In genomic region chr12:53478865-53479264, GRCh38 we compare ENCODE assay signal across 2 cellular contexts.
TF ChIP-seq lines count a peak whose summit lies in the region.

No MANE protein-coding gene starts in this region.

TF ChIP-seq in SK-N-SH, 30 proteins besides CTCF, POLR2A, EP300 and RAD21:
- TF ChIP-seq EZH2phosphoT487 (IDR thresholded peaks at IDR 0.05; ENCODE audit: borderline replicate concordance, low read depth) (no peak), SIN3A (IDR thresholded peaks at IDR 0.05; ENCODE audit: borderline replicate concordance, low read depth, low read length) (no peak), POLR2AphosphoS5 (IDR thresholded peaks at IDR 0.05; ENCODE audit: low read depth, low read length) (no peak), GATA2 (CRISPR knock-in tag; IDR thresholded peaks at IDR 0.05) (no peak), TAF1 (IDR thresholded peaks at IDR 0.05; ENCODE audit: borderline replicate concordance, low read depth, low read length) (no peak)

TF ChIP-seq in SK-N-SH treated with all-trans-retinoic acid at 6 μM for 48 hours, 23 proteins besides CTCF, POLR2A, EP300 and RAD21:
- TF ChIP-seq ZC3H10 (CRISPR knock-in tag; IDR thresholded peaks at IDR 0.05) (no peak), ZFP30 (CRISPR knock-in tag; IDR thresholded peaks at IDR 0.05) (no peak), OSR1 (CRISPR knock-in tag; IDR thresholded peaks at IDR 0.05) (no peak), ISL1 (CRISPR knock-in tag; IDR thresholded peaks at IDR 0.05) (no peak), TCF4 (CRISPR knock-in tag; IDR thresholded peaks at IDR 0.05; ENCODE audit: borderline replicate concordance) (no peak), ZNF8 (CRISPR knock-in tag; IDR thresholded peaks at IDR 0.05) (no peak), TOX (CRISPR knock-in tag; IDR thresholded peaks at IDR 0.05; ENCODE audit: borderline replicate concordance) (no peak), ARNTL (CRISPR knock-in tag; IDR thresholded peaks at IDR 0.05; ENCODE audit: borderline replicate concordance, low read depth) (no peak), ZNF565 (CRISPR knock-in tag; conservative IDR thresholded peaks at IDR 0.05; ENCODE audit: low read depth) (no peak), TSHZ2 (CRISPR knock-in tag; IDR thresholded peaks at IDR 0.05) (no peak)
- TF ChIP-seq, protein P1, sequence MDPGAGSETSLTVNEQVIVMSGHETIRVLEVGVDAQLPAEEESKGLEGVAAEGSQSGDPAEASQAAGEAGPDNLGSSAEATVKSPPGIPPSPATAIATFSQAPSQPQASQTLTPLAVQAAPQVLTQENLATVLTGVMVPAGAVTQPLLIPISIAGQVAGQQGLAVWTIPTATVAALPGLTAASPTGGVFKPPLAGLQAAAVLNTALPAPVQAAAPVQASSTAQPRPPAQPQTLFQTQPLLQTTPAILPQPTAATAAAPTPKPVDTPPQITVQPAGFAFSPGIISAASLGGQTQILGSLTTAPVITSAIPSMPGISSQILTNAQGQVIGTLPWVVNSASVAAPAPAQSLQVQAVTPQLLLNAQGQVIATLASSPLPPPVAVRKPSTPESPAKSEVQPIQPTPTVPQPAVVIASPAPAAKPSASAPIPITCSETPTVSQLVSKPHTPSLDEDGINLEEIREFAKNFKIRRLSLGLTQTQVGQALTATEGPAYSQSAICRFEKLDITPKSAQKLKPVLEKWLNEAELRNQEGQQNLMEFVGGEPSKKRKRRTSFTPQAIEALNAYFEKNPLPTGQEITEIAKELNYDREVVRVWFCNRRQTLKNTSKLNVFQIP (CRISPR knock-in tag; IDR thresholded peaks at IDR 0.05; ENCODE audit: borderline replicate concordance, low read depth) = no peak
- TF ChIP-seq, protein P2, sequence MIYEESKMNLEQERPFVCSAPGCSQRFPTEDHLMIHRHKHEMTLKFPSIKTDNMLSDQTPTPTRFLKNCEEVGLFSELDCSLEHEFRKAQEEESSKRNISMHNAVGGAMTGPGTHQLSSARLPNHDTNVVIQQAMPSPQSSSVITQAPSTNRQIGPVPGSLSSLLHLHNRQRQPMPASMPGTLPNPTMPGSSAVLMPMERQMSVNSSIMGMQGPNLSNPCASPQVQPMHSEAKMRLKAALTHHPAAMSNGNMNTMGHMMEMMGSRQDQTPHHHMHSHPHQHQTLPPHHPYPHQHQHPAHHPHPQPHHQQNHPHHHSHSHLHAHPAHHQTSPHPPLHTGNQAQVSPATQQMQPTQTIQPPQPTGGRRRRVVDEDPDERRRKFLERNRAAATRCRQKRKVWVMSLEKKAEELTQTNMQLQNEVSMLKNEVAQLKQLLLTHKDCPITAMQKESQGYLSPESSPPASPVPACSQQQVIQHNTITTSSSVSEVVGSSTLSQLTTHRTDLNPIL (CRISPR knock-in tag; IDR thresholded peaks at IDR 0.05; ENCODE audit: low read depth) = no peak
